19 cellular contexts compared by ENCODE assay signal in the genomic region with DNA sequence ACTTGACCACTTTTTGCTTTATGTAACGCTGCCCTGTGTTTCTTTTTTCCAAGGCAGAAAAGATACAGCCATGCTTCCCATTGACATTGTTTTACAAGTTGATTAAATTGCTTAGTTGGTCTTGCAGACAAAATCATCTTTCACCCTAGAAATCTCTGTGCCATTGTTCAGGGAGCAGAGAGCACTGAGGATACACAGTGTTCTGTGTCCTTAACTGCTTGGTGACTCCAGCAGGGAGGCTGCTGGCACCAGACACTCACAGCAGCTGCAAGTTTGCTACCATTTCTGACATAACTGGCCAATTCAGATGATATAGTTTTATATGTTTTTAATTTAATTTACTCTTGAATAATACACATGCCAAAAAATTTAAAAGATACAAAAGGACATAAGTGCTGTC.
"Had no signal": no experiment of that assay in that cellular context is flagged by ENCODE, and none has a peak within 500 bp of the region (broad histone marks: within the 10 kb centered on the region; RNA-seq: fewer than 3 reads in every experiment).

No MANE protein-coding gene starts in this region.

- H3K27ac ChIP-seq: epithelial cell of prostate, esophagus muscularis mucosa, gastrocnemius medialis, ovary, right lobe of liver, spleen, thoracic aorta, transverse colon had no signal

- H3K36me3 ChIP-seq: esophagus muscularis mucosa, gastrocnemius medialis, ovary, right lobe of liver, spleen, thoracic aorta, transverse colon had no signal

- FAIRE-seq: endometrium, kidney had no signal

- H3K4me3 ChIP-seq: esophagus muscularis mucosa, gastrocnemius medialis, ovary, right lobe of liver, spleen, thoracic aorta, transverse colon had no signal

- H3K27me3 ChIP-seq: esophagus muscularis mucosa, gastrocnemius medialis, ovary, right lobe of liver, spleen, transverse colon had no signal

- ATAC-seq: gastrocnemius medialis; left colon; natural killer cell; right lobe of liver; stimulated activated memory B cell treated with anti-CD40 and anti-IgM and Interleukin-4, amounts not matched to agents 10 μg/mL and 1 μg/mL and 100 μg/mL, for 72 hours had no signal

- H3K9me3 ChIP-seq: esophagus muscularis mucosa, gastrocnemius medialis, ovary, right lobe of liver, thoracic aorta, transverse colon had no signal

- H3K4me1 ChIP-seq: gastrocnemius medialis, right lobe of liver, spleen, transverse colon had no signal

- DNase-seq: effector memory CD4-positive, alpha-beta T cell; gastrocnemius medialis; glutamatergic neuron; kidney; left colon; mammary epithelial cell; natural killer cell; ovary; right lobe of liver; spleen; stimulated activated CD4-positive, alpha-beta T cell treated with anti-CD3 and anti-CD28 coated beads, Interleukin-15, amount 100 ng/mL, for 24 hours; stimulated activated CD4-positive, alpha-beta T cell treated with anti-CD3 and anti-CD28 coated beads, Interleukin-1b, Interleukin-23, amount 100 ng/mL, for 48 hours; stimulated activated CD4-positive, alpha-beta T cell treated with anti-CD3 and anti-CD28 coated beads, Interleukin-4, amount 100 ng/mL, for 24 hours; transverse colon had no signal
